ENCODE assay signal across 26 cellular contexts in the genomic region with DNA sequence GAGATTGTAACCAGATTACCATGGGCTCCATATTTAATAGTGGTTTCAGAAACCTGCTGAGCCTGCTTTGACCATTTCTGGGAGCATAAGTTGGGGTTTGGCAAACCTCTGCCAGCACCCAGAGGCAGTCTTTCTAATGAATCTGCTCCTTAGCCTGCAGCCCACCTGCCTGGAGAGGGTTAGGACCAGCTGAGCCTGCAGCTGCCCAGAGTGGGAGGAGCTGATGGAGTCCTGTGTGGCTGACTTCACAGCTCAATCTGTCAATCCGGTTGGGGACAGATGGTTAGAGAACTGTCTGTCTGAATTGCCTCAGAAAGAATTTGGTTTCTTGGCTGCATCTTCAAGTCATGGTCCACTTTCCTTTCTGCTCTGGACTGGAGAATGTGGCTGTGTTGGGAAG.
DNase-seq lines count a peak whose midpoint lies in the region; ATAC-seq, FAIRE-seq and TF ChIP-seq lines count a peak whose summit lies in the region.
"Had no signal": no experiment of that assay in that cellular context is flagged by ENCODE, and none has a peak within 500 bp of the region (broad histone marks: within the 10 kb centered on the region; RNA-seq: fewer than 3 reads in every experiment).

No MANE protein-coding gene starts in this region.

- H3K4me1 Mint-ChIP-seq in WTC11, result peaks cover 21% of the 10 kb centered on the region
- H3K4me1 Mint-ChIP-seq in nephron progenitor cell, result peaks cover 15% of the 10 kb centered on the region
- H3K4me1 Mint-ChIP-seq: CD4-positive, alpha-beta memory T cell; immature natural killer cell; mesothelial cell of epicardium; natural killer cell had no signal

- H3K27me3 Mint-ChIP-seq in WTC11 (ENCODE audit: low read depth) (no peaks in the 10 kb centered on the region), nephron progenitor cell (ENCODE audit: low read depth, poor library complexity) (peaks cover 3% of the 10 kb centered on the region)
- H3K27me3 Mint-ChIP-seq: CD4-positive, alpha-beta memory T cell; effector memory CD8-positive, alpha-beta T cell had no signal

- peak; percentile 6 for DNase-seq in ELF-1 (ENCODE audit: low read depth, low spot score)
- peak; percentile 54 to 85 for DNase-seq in NCI-H446 (lab: John Stamatoyannopoulos, UW)
- DNase-seq in WTC11 (ENCODE audit: low spot score), result peak; percentile 32
- peak; percentile 5 for DNase-seq in nephron progenitor cell
- DNase-seq in H54 (ENCODE audit: insufficient read length, low spot score), result no peak
- no peak for DNase-seq in activated CD4-positive, alpha-beta T cell treated with anti-CD3 and anti-CD28 coated beads for 1 hour
- no peak for DNase-seq in activated CD4-positive, alpha-beta T cell treated with anti-CD3 and anti-CD28 coated beads, Interleukin-2, amount 50 U/mL, for 48 hours
- DNase-seq: activated CD4-positive, alpha-beta T cell treated with anti-CD3 and anti-CD28 coated beads for 48 hours; activated naive CD4-positive, alpha-beta T cell treated with anti-CD3 and anti-CD28 coated beads for 36 hours; activated T-cell treated with anti-CD3 and anti-CD28 coated beads, Interleukin-2, amount 50 U/mL, for 48 hours; CD4-positive, alpha-beta memory T cell; DMS79; effector memory CD8-positive, alpha-beta T cell; foreskin keratinocyte; immature natural killer cell; left ventricle myocardium inferior; natural killer cell; NCI-H1930; NCI-H345; ovary; stimulated activated CD4-positive, alpha-beta T cell treated with anti-CD3 and anti-CD28 coated beads, Interleukin-4, amount 100 ng/mL, for 24 hours; stimulated activated naive CD4-positive, alpha-beta T cell treated with Interleukin-2 at 50 U/mL for 16 hours had no signal

- H3K4me3 Mint-ChIP-seq in WTC11, result no peak overlapping the region
- no peak overlapping the region for H3K4me3 Mint-ChIP-seq in nephron progenitor cell
- H3K4me3 Mint-ChIP-seq: activated naive CD4-positive, alpha-beta T cell treated with anti-CD3 and anti-CD28 coated beads for 36 hours; CD4-positive, alpha-beta memory T cell; effector memory CD8-positive, alpha-beta T cell; immature natural killer cell; mesothelial cell of epicardium; natural killer cell; T-helper 1 cell treated with Interleukin-12 subunit alpha and Interleukin-12 subunit beta and Interleukin-4 antibody, amounts not matched to agents 30 μg/mL and 1 μg/mL, for 36 hours had no signal

- H3K9me3 Mint-ChIP-seq in WTC11 (no peaks in the 10 kb centered on the region), nephron progenitor cell (no peaks in the 10 kb centered on the region)
- H3K9me3 Mint-ChIP-seq: activated naive CD4-positive, alpha-beta T cell treated with anti-CD3 and anti-CD28 coated beads for 36 hours; mesothelial cell of epicardium had no signal

- no peak for TF ChIP-seq CTCF in WTC11 (IDR thresholded peaks at IDR 0.05)
- no peak for TF ChIP-seq CTCF in nephron progenitor cell (IDR thresholded peaks at IDR 0.05)

- TF ChIP-seq POLR2A in H54 (IDR thresholded peaks at IDR 0.05; ENCODE audit: low read depth, low read length), result no peak

- POLR2A ChIA-PET in WTC11 (lab: Charles Lee), result no interaction called here

- no peak for FAIRE-seq in H54 (lab: Jason Lieb, UNC)
- FAIRE-seq: colon had no signal

- ATAC-seq in WTC11, result peak; percentile 88
- ATAC-seq: effector memory CD8-positive, alpha-beta T cell; esophagus mucosa; foreskin keratinocyte; natural killer cell had no signal

- H3K36me3 Mint-ChIP-seq in WTC11 (no peaks in the 10 kb centered on the region), nephron progenitor cell (ENCODE audit: low read depth) (no peaks in the 10 kb centered on the region)
- H3K36me3 Mint-ChIP-seq: CD4-positive, alpha-beta memory T cell; mesothelial cell of epicardium had no signal

- CTCF ChIA-PET in WTC11 (lab: Charles Lee), result interaction anchor here (1.6 to 2.0 kb wide), 2 partner anchors 11 to 169 kb away, joined by 4 to 6 read pairs; no protein-coding TSS in a partner anchor

- H3K27ac Mint-ChIP-seq in WTC11 (no peak overlapping the region), nephron progenitor cell (no peak overlapping the region)
- H3K27ac Mint-ChIP-seq: activated naive CD4-positive, alpha-beta T cell treated with anti-CD3 and anti-CD28 coated beads for 36 hours; CD4-positive, alpha-beta memory T cell; effector memory CD8-positive, alpha-beta T cell; immature natural killer cell; mesothelial cell of epicardium; natural killer cell; T-helper 1 cell treated with Interleukin-12 subunit alpha and Interleukin-12 subunit beta and Interleukin-4 antibody, amounts not matched to agents 30 μg/mL and 1 μg/mL, for 36 hours had no signal

TF ChIP-seq in WTC11, 78 proteins besides CTCF, POLR2A, EP300 and RAD21:
- no peak for TF ChIP-seq ELF4 (CRISPR knock-in tag; IDR thresholded peaks at IDR 0.05; ENCODE audit: low read depth)
- no peak for TF ChIP-seq GTF2I (CRISPR knock-in tag; conservative IDR thresholded peaks at IDR 0.05)
- TF ChIP-seq, protein P1, sequence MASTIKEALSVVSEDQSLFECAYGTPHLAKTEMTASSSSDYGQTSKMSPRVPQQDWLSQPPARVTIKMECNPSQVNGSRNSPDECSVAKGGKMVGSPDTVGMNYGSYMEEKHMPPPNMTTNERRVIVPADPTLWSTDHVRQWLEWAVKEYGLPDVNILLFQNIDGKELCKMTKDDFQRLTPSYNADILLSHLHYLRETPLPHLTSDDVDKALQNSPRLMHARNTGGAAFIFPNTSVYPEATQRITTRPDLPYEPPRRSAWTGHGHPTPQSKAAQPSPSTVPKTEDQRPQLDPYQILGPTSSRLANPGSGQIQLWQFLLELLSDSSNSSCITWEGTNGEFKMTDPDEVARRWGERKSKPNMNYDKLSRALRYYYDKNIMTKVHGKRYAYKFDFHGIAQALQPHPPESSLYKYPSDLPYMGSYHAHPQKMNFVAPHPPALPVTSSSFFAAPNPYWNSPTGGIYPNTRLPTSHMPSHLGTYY (CRISPR knock-in tag; IDR thresholded peaks at IDR 0.05), result no peak
- no peak for TF ChIP-seq FOXP1 (CRISPR knock-in tag; IDR thresholded peaks at IDR 0.05; ENCODE audit: borderline replicate concordance)
- no peak for TF ChIP-seq ETV6 (CRISPR knock-in tag; IDR thresholded peaks at IDR 0.05)
- TF ChIP-seq, protein P2, sequence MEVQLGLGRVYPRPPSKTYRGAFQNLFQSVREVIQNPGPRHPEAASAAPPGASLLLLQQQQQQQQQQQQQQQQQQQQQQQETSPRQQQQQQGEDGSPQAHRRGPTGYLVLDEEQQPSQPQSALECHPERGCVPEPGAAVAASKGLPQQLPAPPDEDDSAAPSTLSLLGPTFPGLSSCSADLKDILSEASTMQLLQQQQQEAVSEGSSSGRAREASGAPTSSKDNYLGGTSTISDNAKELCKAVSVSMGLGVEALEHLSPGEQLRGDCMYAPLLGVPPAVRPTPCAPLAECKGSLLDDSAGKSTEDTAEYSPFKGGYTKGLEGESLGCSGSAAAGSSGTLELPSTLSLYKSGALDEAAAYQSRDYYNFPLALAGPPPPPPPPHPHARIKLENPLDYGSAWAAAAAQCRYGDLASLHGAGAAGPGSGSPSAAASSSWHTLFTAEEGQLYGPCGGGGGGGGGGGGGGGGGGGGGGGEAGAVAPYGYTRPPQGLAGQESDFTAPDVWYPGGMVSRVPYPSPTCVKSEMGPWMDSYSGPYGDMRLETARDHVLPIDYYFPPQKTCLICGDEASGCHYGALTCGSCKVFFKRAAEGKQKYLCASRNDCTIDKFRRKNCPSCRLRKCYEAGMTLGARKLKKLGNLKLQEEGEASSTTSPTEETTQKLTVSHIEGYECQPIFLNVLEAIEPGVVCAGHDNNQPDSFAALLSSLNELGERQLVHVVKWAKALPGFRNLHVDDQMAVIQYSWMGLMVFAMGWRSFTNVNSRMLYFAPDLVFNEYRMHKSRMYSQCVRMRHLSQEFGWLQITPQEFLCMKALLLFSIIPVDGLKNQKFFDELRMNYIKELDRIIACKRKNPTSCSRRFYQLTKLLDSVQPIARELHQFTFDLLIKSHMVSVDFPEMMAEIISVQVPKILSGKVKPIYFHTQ (CRISPR knock-in tag; IDR thresholded peaks at IDR 0.05), result no peak
- TF ChIP-seq FOXK1 (CRISPR knock-in tag; IDR thresholded peaks at IDR 0.05), result no peak
- no peak for TF ChIP-seq RELA (CRISPR knock-in tag; IDR thresholded peaks at IDR 0.05; ENCODE audit: borderline replicate concordance)

Comparison
In these comparisons a context has a peak if more than half of its experiments do, and no peak if none do; other contexts are left out.
1. DNase-seq: peak in ELF-1 (single experiment), NCI-H446 (2 of 2), WTC11 (single experiment) and nephron progenitor cell (single experiment); none in H54 (single experiment), activated CD4-positive, alpha-beta T cell treated with anti-CD3 and anti-CD28 coated beads for 1 hour (single experiment) and activated CD4-positive, alpha-beta T cell treated with anti-CD3 and anti-CD28 coated beads, Interleukin-2, amount 50 U/mL, for 48 hours (0 of 2).